8 cellular contexts compared by ENCODE assay signal in genomic region chr19:10431943-10432735, GRCh38. TPM values are rescaled to one million over a fixed set of nuclear protein-coding genes. Genes with fewer than 3 reads are reported as not detected.
DNase-seq lines count a peak whose midpoint lies in the region; ATAC-seq and TF ChIP-seq lines count a peak whose summit lies in the region.

No MANE protein-coding gene starts in this region.

- no peaks in the 10 kb centered on the region for H3K79me2 ChIP-seq in PC-3 (ENCODE audit: low read length)

- no peaks in the 10 kb centered on the region for H4K20me1 ChIP-seq in PC-3 (ENCODE audit: low read length)

- peak; percentile 58 for DNase-seq in ELF-1 (ENCODE audit: low read depth, low spot score)
- DNase-seq in PC-3 = peak; percentile 42
- DNase-seq in activated naive CD4-positive, alpha-beta T cell treated with Interleukin-2 at 50 U/mL for 16 hours = peak; percentile 68
- peak; percentile 77 to 82 for DNase-seq in heart right ventricle
- DNase-seq in gastrocnemius medialis = peak; percentile 64 to 92
- no peak for DNase-seq in NCI-H187 (lab: John Stamatoyannopoulos, UW)

- H3K4me2 ChIP-seq in PC-3 (ENCODE audit: low read length) = peak overlapping the region; percentile 75

- TF ChIP-seq CTCF in PC-3 (conservative IDR thresholded peaks at IDR 0.05; ENCODE audit: low read depth, low read length) (no peak), heart right ventricle (IDR thresholded peaks at IDR 0.05) (peak in 2 of 9 donors; percentile 4 to 10), gastrocnemius medialis (IDR thresholded peaks at IDR 0.05 in 4 of 5, conservative IDR thresholded peaks at IDR 0.05 in 1 of 5) (no peak)

- ATAC-seq in PC-3 = peak; percentile 58
- peak; percentile 56 to 81 (median 72) for ATAC-seq in heart right ventricle
- ATAC-seq in gastrocnemius medialis = peak; percentile 40 to 56
- no peak for ATAC-seq in HG02840 (IDR thresholded peaks at IDR 0.05; ENCODE audit: low FRiP score, unreplicated experiment)
- no peak for ATAC-seq in HG03175 (IDR thresholded peaks at IDR 0.05; ENCODE audit: unreplicated experiment)

- H3F3A ChIP-seq in PC-3 (ENCODE audit: low read length, unreplicated experiment) = no peaks in the 10 kb centered on the region

- H3K36me3 ChIP-seq in PC-3 (ENCODE audit: low read depth, low read length) (no peaks in the 10 kb centered on the region), heart right ventricle (peaks cover 0 to 7% (median 0%) of the 10 kb centered on the region in 9 donors), gastrocnemius medialis (no peaks in the 10 kb centered on the region)

- BruUV-seq in PC-3 (replicated peaks; lab: Mats Ljungman, UMichigan) = no TSS peak

- H3K9me3 ChIP-seq in PC-3 (ENCODE audit: low read length) = no peaks in the 10 kb centered on the region
- H3K9me3 ChIP-seq in heart right ventricle = no peaks in the 10 kb centered on the region
- no peaks in the 10 kb centered on the region for H3K9me3 ChIP-seq in gastrocnemius medialis

- no peak overlapping the region for H3K27ac ChIP-seq in PC-3 (ENCODE audit: low read length)
- peak overlapping the region in 9 of 10 donors; percentile 54 to 89 (median 71) for H3K27ac ChIP-seq in heart right ventricle
- H3K27ac ChIP-seq in gastrocnemius medialis = peak overlapping the region; percentile 93 to 96 (median 94)

- intact Hi-C loops in PC-3 (cut with micrococcal nuclease) (no loop called here), heart right ventricle (cut with DNase I) (no loop called here), gastrocnemius medialis (cut with DNase I; ENCODE audit: low total_unique reads) (loop anchor here (2.0 kb wide), 1 partner anchor 47 kb away; no protein-coding TSS in a partner anchor)

- H3K9ac ChIP-seq in PC-3 (ENCODE audit: low read length) = no peak overlapping the region

- peak overlapping the region; percentile 70 for H2AFZ ChIP-seq in PC-3 (ENCODE audit: low read length)

- POLR2A ChIA-PET in PC-3 (lab: Charles Lee; ENCODE audit: unreplicated experiment) = no interaction called here

- CTCF ChIA-PET in PC-3 (lab: Charles Lee) = interaction anchor here (0.6 kb wide), 2 partner anchors 58 to 62 kb away, joined by 4 to 6 read pairs; no protein-coding TSS in a partner anchor

- in situ Hi-C loops in gastrocnemius medialis (cut with MboI; ENCODE audit: low sequenced_read_pairs in 4 of 4) = no loop called here

- H3K27me3 ChIP-seq in PC-3 (ENCODE audit: low read length) = peaks cover 21% of the 10 kb centered on the region
- H3K27me3 ChIP-seq in heart right ventricle = no peaks in the 10 kb centered on the region
- no peaks in the 10 kb centered on the region for H3K27me3 ChIP-seq in gastrocnemius medialis

- H3K4me3 ChIP-seq in PC-3 (ENCODE audit: low read length) (peak overlapping the region; percentile 56), heart right ventricle (peak overlapping the region; percentile 43 to 86 (median 69)), gastrocnemius medialis (peak overlapping the region; percentile 65 to 96 (median 67))

- WGBS in heart right ventricle, 2 donors = 2 to 3% methylated on average over 29 to 60 of the region's 64 CpGs

- peak; percentile 34 to 40 for TF ChIP-seq POLR2A in gastrocnemius medialis (IDR thresholded peaks at IDR 0.05)

- no peaks in the 10 kb centered on the region for H3K9me2 ChIP-seq in PC-3 (replicated peaks; ENCODE audit: low read length)

- H3K4me1 ChIP-seq in PC-3 (ENCODE audit: insufficient read depth, low read length) (peaks cover 25% of the 10 kb centered on the region; the same call in 1 of the 2 replicates), heart right ventricle (peaks cover 2 to 43% (median 20%) of the 10 kb centered on the region in 9 donors), gastrocnemius medialis (peaks cover 27 to 38% of the 10 kb centered on the region in 2 donors)

RNA-seq across cellular contexts. Expression of gene PDE4A, which starts 11.8 kb away (rescaled TPM):
- total RNA-seq in PC-3 (2014; rRNA removed) (2.8 and 3.1 TPM in 2 replicates), heart right ventricle (10 to 100 TPM; 10.4 to 50.7 (median 17.3) TPM), gastrocnemius medialis (10 to 100 TPM in 1 of 4 donors, 1 to 10 TPM in 3; 6.4 to 10.1 (median 8.4) TPM)
- polyA plus RNA-seq in heart right ventricle = 10 to 100 TPM in 1 of 2 donors, 1 to 10 TPM in 1; 3.5 to 14.3 TPM

RNA-seq across cellular contexts. Expression of gene CDC37, which starts 28.8 kb away (rescaled TPM):
- total RNA-seq in PC-3 (2014; rRNA removed) (560 and 709 TPM in 2 replicates), heart right ventricle (100 to 1,000 TPM; 106 to 179 (median 121) TPM), gastrocnemius medialis (100 to 1,000 TPM; 133 to 189 (median 163) TPM)
- 100 to 1,000 TPM; 217 to 422 TPM for polyA plus RNA-seq in heart right ventricle

RNA-seq across cellular contexts. Expression of gene TYK2, which starts 51.8 kb away (rescaled TPM):
- total RNA-seq in PC-3 (2014; rRNA removed) (177 and 201 TPM in 2 replicates), heart right ventricle (10 to 100 TPM; 37.0 to 80.2 (median 55.8) TPM), gastrocnemius medialis (10 to 100 TPM; 32.6 to 58.5 (median 50.9) TPM)
- polyA plus RNA-seq in heart right ventricle = 100 to 1,000 TPM in 1 of 2 donors, 10 to 100 TPM in 1; 76.3 to 182 TPM

Comparison
In these comparisons a context has a peak if more than half of its experiments do, and no peak if none do; other contexts are left out.
1. DNase-seq: peak in ELF-1 (single experiment), PC-3 (single experiment), activated naive CD4-positive, alpha-beta T cell treated with Interleukin-2 at 50 U/mL for 16 hours (single experiment), heart right ventricle (2 of 2) and gastrocnemius medialis (2 of 2); none in NCI-H187 (0 of 2).
2. ATAC-seq: peak in PC-3 (single experiment), heart right ventricle (8 of 8) and gastrocnemius medialis (2 of 2); none in HG02840 (single experiment) and HG03175 (single experiment).
3. Peak in every context shown above with its lines, with median percentiles within 50 percentile points of each other: H3K4me3 ChIP-seq.